Comparison of ENCODE assay signal across 9 cellular contexts in the genomic region with DNA sequence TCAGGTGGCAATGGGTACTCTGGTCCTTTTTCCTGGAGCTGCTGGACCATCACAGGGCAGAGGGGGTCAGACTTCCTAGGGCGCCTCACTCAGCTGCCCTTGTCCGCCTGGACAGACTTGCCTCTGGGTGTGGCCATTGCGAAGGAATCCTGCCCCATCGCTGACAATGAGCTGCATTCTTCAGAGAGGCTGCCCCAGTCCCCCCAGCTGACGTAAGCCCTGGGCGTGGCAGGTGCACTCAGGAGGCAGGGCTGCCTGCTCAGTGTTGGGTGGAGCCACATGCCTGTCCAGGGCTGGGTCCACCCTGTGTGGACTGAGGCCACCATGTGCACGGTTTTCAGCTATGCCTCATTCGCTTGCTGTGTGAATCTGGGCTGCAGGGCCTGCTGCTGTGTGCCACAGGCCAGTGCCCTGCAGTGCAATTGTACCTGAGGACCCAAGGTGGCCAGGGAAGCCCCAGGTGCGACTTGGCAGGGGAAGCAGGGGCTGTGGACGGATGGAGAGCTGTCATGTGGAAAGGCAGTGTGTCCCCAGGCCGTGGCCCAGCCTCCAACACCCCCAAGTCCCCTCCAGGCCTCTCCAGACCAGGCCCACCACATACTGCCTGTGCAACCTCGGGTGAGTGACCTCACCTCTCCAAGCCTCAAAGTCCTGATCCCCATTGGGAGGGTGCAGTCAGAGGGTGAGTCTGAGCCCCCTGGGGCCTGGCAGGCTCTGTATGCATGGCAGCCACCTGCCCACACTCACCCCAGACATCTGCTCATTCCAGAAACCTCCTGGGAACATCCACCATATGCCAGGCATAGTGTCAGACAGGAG. TPM values are rescaled to one million over a fixed set of nuclear protein-coding genes. Genes with fewer than 3 reads are reported as not detected.
A peak's percentile ranks its signal among the peaks of the same experiment; 100 is the strongest.
DNase-seq lines count a peak whose midpoint lies in the region; ATAC-seq and TF ChIP-seq lines count a peak whose summit lies in the region.
"Had no signal": no experiment of that assay in that cellular context is flagged by ENCODE, and none has a peak within 500 bp of the region (broad histone marks: within the 10 kb centered on the region; RNA-seq: fewer than 3 reads in every experiment).

No MANE protein-coding gene starts in this region.

- H3K27me3 ChIP-seq in breast epithelium = no peaks in the 10 kb centered on the region
- H3K27me3 ChIP-seq: ascending aorta had no signal

- H3K27ac Mint-ChIP-seq in natural killer cell treated with Interleukin-12 subunit alpha and Interleukin-12 subunit beta and Interleukin-15 and Interleukin-18, amount 100 ng/mL, for 72 hours = no peak overlapping the region
- H3K27ac Mint-ChIP-seq in natural killer cell = no peak overlapping the region

- peaks cover 0 to 14% of the 10 kb centered on the region in 2 donors for H3K4me1 ChIP-seq in breast epithelium

- DNase-seq in natural killer cell treated with Interleukin-12 subunit alpha and Interleukin-12 subunit beta and Interleukin-15 and Interleukin-18, amount 100 ng/mL, for 72 hours (ENCODE audit: low spot score) = peak; percentile 53
- DNase-seq in natural killer cell = no peak
- DNase-seq in breast epithelium (ENCODE audit: low spot score in 2 of 2) = peak; percentile 62 to 92
- DNase-seq in left kidney (ENCODE audit: low read depth, low spot score) = peak; percentile 78
- DNase-seq in NCI-H1092 treated with DMSO at 0.1 percent for 48 hours (lab: John Stamatoyannopoulos, UW) = no peak
- DNase-seq in NCI-H187 treated with DMSO at 0.1 percent for 48 hours (lab: John Stamatoyannopoulos, UW) = no peak
- DNase-seq in NCI-H774 (lab: John Stamatoyannopoulos, UW) = no peak

- H3K9me3 ChIP-seq in breast epithelium = no peaks in the 10 kb centered on the region
- H3K9me3 ChIP-seq: ascending aorta had no signal

- no peaks in the 10 kb centered on the region for H3K9me3 Mint-ChIP-seq in natural killer cell treated with Interleukin-12 subunit alpha and Interleukin-12 subunit beta and Interleukin-15 and Interleukin-18, amount 100 ng/mL, for 72 hours
- no peaks in the 10 kb centered on the region for H3K9me3 Mint-ChIP-seq in natural killer cell

- peak overlapping the region; percentile 11 to 27 for H3K27ac ChIP-seq in breast epithelium
- H3K27ac ChIP-seq: ascending aorta had no signal

- intact Hi-C loops in natural killer cell (cut with micrococcal nuclease) = no loop called here
- intact Hi-C loops in breast epithelium (cut with DNase I; ENCODE audit: low total_unique reads) = no loop called here

- H3K27me3 Mint-ChIP-seq in natural killer cell treated with Interleukin-12 subunit alpha and Interleukin-12 subunit beta and Interleukin-15 and Interleukin-18, amount 100 ng/mL, for 72 hours = no peaks in the 10 kb centered on the region
- no peaks in the 10 kb centered on the region for H3K27me3 Mint-ChIP-seq in natural killer cell (ENCODE audit: low read depth in 2 of 2)

- no peak overlapping the region for H3K4me3 ChIP-seq in breast epithelium
- H3K4me3 ChIP-seq: ascending aorta had no signal

- TF ChIP-seq POLR2A in breast epithelium (IDR thresholded peaks at IDR 0.05) = no peak

- H3K4me1 Mint-ChIP-seq in natural killer cell treated with Interleukin-12 subunit alpha and Interleukin-12 subunit beta and Interleukin-15 and Interleukin-18, amount 100 ng/mL, for 72 hours (ENCODE audit: low read depth in 2 of 2) = no peaks in the 10 kb centered on the region
- H3K4me1 Mint-ChIP-seq in natural killer cell = no peaks in the 10 kb centered on the region

- no peak overlapping the region for H3K4me3 Mint-ChIP-seq in natural killer cell treated with Interleukin-12 subunit alpha and Interleukin-12 subunit beta and Interleukin-15 and Interleukin-18, amount 100 ng/mL, for 72 hours
- no peak overlapping the region for H3K4me3 Mint-ChIP-seq in natural killer cell

- no peaks in the 10 kb centered on the region for H3K36me3 ChIP-seq in breast epithelium
- H3K36me3 ChIP-seq: ascending aorta had no signal

- no peak for ATAC-seq in natural killer cell treated with Interleukin-12 subunit alpha and Interleukin-12 subunit beta and Interleukin-15 and Interleukin-18, amount 100 ng/mL, for 72 hours
- ATAC-seq in natural killer cell (no peak), GM18873 (IDR thresholded peaks at IDR 0.05; ENCODE audit: low FRiP score, unreplicated experiment) (no peak)

- no peaks in the 10 kb centered on the region for H3K36me3 Mint-ChIP-seq in natural killer cell treated with Interleukin-12 subunit alpha and Interleukin-12 subunit beta and Interleukin-15 and Interleukin-18, amount 100 ng/mL, for 72 hours
- no peaks in the 10 kb centered on the region for H3K36me3 Mint-ChIP-seq in natural killer cell

- TF ChIP-seq CTCF in natural killer cell (IDR thresholded peaks at IDR 0.05) = no peak
- TF ChIP-seq CTCF in breast epithelium (IDR thresholded peaks at IDR 0.05) = no peak

RNA-seq across cellular contexts. Expression of gene MPRIP, which starts 14.0 kb away (rescaled TPM):
- 100 to 1,000 TPM; 158 to 216 TPM for total RNA-seq in natural killer cell treated with Interleukin-12 subunit alpha and Interleukin-12 subunit beta and Interleukin-15 and Interleukin-18, amount 100 ng/mL, for 72 hours
- 100 to 1,000 TPM; 225 to 272 (median 229) TPM for total RNA-seq in natural killer cell
- 100 to 1,000 TPM in 2 of 3 donors, 10 to 100 TPM in 1; 93.1 to 136 (median 124) TPM for total RNA-seq in breast epithelium

RNA-seq across cellular contexts. Expression of gene TNFRSF13B, which starts 56.4 kb away (rescaled TPM):
- total RNA-seq in natural killer cell treated with Interleukin-12 subunit alpha and Interleukin-12 subunit beta and Interleukin-15 and Interleukin-18, amount 100 ng/mL, for 72 hours = 1 to 10 TPM in 1 of 2 donors, not detected in 1; 2.3 TPM
- total RNA-seq in natural killer cell = 1 to 10 TPM in 1 of 3 donors, under 1 TPM in 2; 0.70 to 7.7 (median 0.89) TPM
- 1 to 10 TPM in 1 of 3 donors, under 1 TPM in 1, not detected in 1; 0.80 to 2.9 TPM for total RNA-seq in breast epithelium
- total RNA-seq: ascending aorta had no signal

Comparison
In these comparisons a context has a peak if more than half of its experiments do, and no peak if none do; other contexts are left out.
1. DNase-seq: peak in natural killer cell treated with Interleukin-12 subunit alpha and Interleukin-12 subunit beta and Interleukin-15 and Interleukin-18, amount 100 ng/mL, for 72 hours (single experiment), breast epithelium (2 of 2) and left kidney (single experiment); none in natural killer cell (single experiment), NCI-H1092 treated with DMSO at 0.1 percent for 48 hours (single experiment), NCI-H187 treated with DMSO at 0.1 percent for 48 hours (single experiment) and NCI-H774 (single experiment).